In genomic region chr20:50747275-50747674, GRCh38 we compare ENCODE assay signal across 17 cellular contexts. TPM values are rescaled to one million over a fixed set of nuclear protein-coding genes. Genes with fewer than 3 reads are reported as not detected.
DNase-seq lines count a peak whose midpoint lies in the region; ATAC-seq and TF ChIP-seq lines count a peak whose summit lies in the region.
"Had no signal": no experiment of that assay in that cellular context is flagged by ENCODE, and none has a peak within 500 bp of the region (broad histone marks: within the 10 kb centered on the region; RNA-seq: fewer than 3 reads in every experiment).

No MANE protein-coding gene starts in this region.

- DNase-seq in A673 (ENCODE audit: low spot score): no peak
- DNase-seq in CD8-positive, alpha-beta T cell: no peak
- no peak for DNase-seq in T-helper 17 cell
- DNase-seq in immature natural killer cell: no peak
- DNase-seq in chondrocyte (ENCODE audit: low spot score): no peak
- DNase-seq in 8988T: no peak
- no peak for DNase-seq in EL
- DNase-seq: activated T-cell treated with anti-CD3 and anti-CD28 coated beads, Interleukin-2, amount 50 U/mL, for 1 hour; COR-L47; hippocampal formation; KG1; left lung; NCI-H1694 treated with DMSO at 0.1 percent for 48 hours; Right ventricle myocardium superior had no signal

- H3K9me3 Mint-ChIP-seq in CD8-positive, alpha-beta T cell: no peaks in the 10 kb centered on the region
- H3K9me3 Mint-ChIP-seq in immature natural killer cell (no peaks in the 10 kb centered on the region), chondrocyte (ENCODE audit: low read depth) (no peaks in the 10 kb centered on the region)
- H3K9me3 Mint-ChIP-seq: central memory CD8-positive, alpha-beta T cell; neural crest cell had no signal

- H3K4me1 Mint-ChIP-seq in CD8-positive, alpha-beta T cell (ENCODE audit: low read depth): peaks cover 14% of the 10 kb centered on the region
- peaks cover 8% of the 10 kb centered on the region for H3K4me1 Mint-ChIP-seq in T-helper 17 cell
- peaks cover 6 to 10% of the 10 kb centered on the region in 2 donors for H3K4me1 Mint-ChIP-seq in immature natural killer cell
- H3K4me1 Mint-ChIP-seq in chondrocyte (ENCODE audit: low read depth): peaks cover 17% of the 10 kb centered on the region

- no peak for TF ChIP-seq CTCF in A673 (conservative IDR thresholded peaks at IDR 0.05; ENCODE audit: low read depth, low read length)
- TF ChIP-seq CTCF in CD8-positive, alpha-beta T cell (IDR thresholded peaks at IDR 0.05): no peak
- no peak for TF ChIP-seq CTCF in chondrocyte (IDR thresholded peaks at IDR 0.05)

- no peak for ATAC-seq in CD8-positive, alpha-beta T cell
- no peak for ATAC-seq in T-helper 17 cell
- ATAC-seq in HG03432 (IDR thresholded peaks at IDR 0.05; ENCODE audit: unreplicated experiment): no peak
- ATAC-seq: left lung had no signal

- CTCF ChIA-PET in A673 (lab: Charles Lee): no interaction called here
- CTCF ChIA-PET in CD8-positive, alpha-beta T cell (lab: Charles Lee): interaction anchor here (1.0 kb wide), 1 partner anchor 559 kb away, joined by 4 read pairs; no protein-coding TSS in a partner anchor

- intact Hi-C loops in A673 (cut with micrococcal nuclease; ENCODE audit: unreplicated experiment): loop anchor here (10.0 kb wide), 1 partner anchor 112 kb away; no protein-coding TSS in a partner anchor
- intact Hi-C loops in CD8-positive, alpha-beta T cell (cut with DNase I, micrococcal nuclease): loop anchor here in 1 of 2 experiments (5.0 kb wide), 2 partner anchors 85 to 560 kb away; no protein-coding TSS in a partner anchor

- peaks cover 47% of the 10 kb centered on the region for H3K4me1 ChIP-seq in A673 (ENCODE audit: insufficient read depth, low read length, poor library complexity, severe bottlenecking)
- no peaks in the 10 kb centered on the region for H3K4me1 ChIP-seq in CD8-positive, alpha-beta T cell (ENCODE audit: insufficient read depth, low read length)

- H3K27ac Mint-ChIP-seq in CD8-positive, alpha-beta T cell: peak overlapping the region; percentile 52
- H3K27ac Mint-ChIP-seq in T-helper 17 cell: peak overlapping the region; percentile 74
- peak overlapping the region in 3 of 6 donors; percentile 3 to 42 (median 17) for H3K27ac Mint-ChIP-seq in immature natural killer cell
- H3K27ac Mint-ChIP-seq in chondrocyte (ENCODE audit: unreplicated experiment): no peak overlapping the region

- H3K9me3 ChIP-seq in A673 (ENCODE audit: low read depth, low read length, poor library complexity, severe bottlenecking) (no peaks in the 10 kb centered on the region), T-helper 17 cell (ENCODE audit: control insufficient read depth, low read length, poor library complexity, severe bottlenecking) (no peaks in the 10 kb centered on the region)
- no peaks in the 10 kb centered on the region for H3K9me3 ChIP-seq in CD8-positive, alpha-beta T cell (ENCODE audit: low read length)
- H3K9me3 ChIP-seq: left lung had no signal

- peak overlapping the region; percentile 29 for H3K27ac ChIP-seq in A673 (ENCODE audit: low read depth, low read length, poor library complexity, severe bottlenecking)
- H3K27ac ChIP-seq in CD8-positive, alpha-beta T cell (ENCODE audit: low read depth, low read length): no peak overlapping the region

- H3K27me3 Mint-ChIP-seq in CD8-positive, alpha-beta T cell (ENCODE audit: low read depth): no peaks in the 10 kb centered on the region
- H3K27me3 Mint-ChIP-seq in T-helper 17 cell (no peaks in the 10 kb centered on the region), immature natural killer cell (ENCODE audit: low read depth in 3 of 3) (peaks cover 0 to 2% (median 0%) of the 10 kb centered on the region in 3 donors), chondrocyte (ENCODE audit: low read depth) (no peaks in the 10 kb centered on the region)
- H3K27me3 Mint-ChIP-seq: central memory CD8-positive, alpha-beta T cell had no signal

- peaks cover 37% of the 10 kb centered on the region for H3K36me3 Mint-ChIP-seq in CD8-positive, alpha-beta T cell
- no peaks in the 10 kb centered on the region for H3K36me3 Mint-ChIP-seq in T-helper 17 cell (ENCODE audit: low read depth)
- H3K36me3 Mint-ChIP-seq in immature natural killer cell: peaks cover 0 to 4% (median 0%) of the 10 kb centered on the region in 3 donors
- H3K36me3 Mint-ChIP-seq in chondrocyte (ENCODE audit: low read depth): no peaks in the 10 kb centered on the region

- no peaks in the 10 kb centered on the region for H3K27me3 ChIP-seq in A673 (replicated peaks; ENCODE audit: insufficient read depth, low read depth, low read length, poor library complexity)
- no peaks in the 10 kb centered on the region for H3K27me3 ChIP-seq in CD8-positive, alpha-beta T cell (ENCODE audit: insufficient read depth, low read length)
- H3K27me3 ChIP-seq: left lung had no signal

- no TSS peak for BruUV-seq in A673 (replicated peaks; lab: Mats Ljungman, UMichigan)

- POLR2A ChIA-PET in A673 (lab: Charles Lee; ENCODE audit: low non-redundant PET): interaction anchor here (0.6 kb wide), 1 partner anchor 627 kb away, joined by 4 read pairs; no protein-coding TSS in a partner anchor
- POLR2A ChIA-PET in CD8-positive, alpha-beta T cell (lab: Charles Lee): no interaction called here

- peak overlapping the region; percentile 10 for H3K4me3 Mint-ChIP-seq in CD8-positive, alpha-beta T cell
- H3K4me3 Mint-ChIP-seq in T-helper 17 cell: no peak overlapping the region
- peak overlapping the region in 3 of 5 donors; percentile 1 to 37 (median 28) for H3K4me3 Mint-ChIP-seq in immature natural killer cell
- H3K4me3 Mint-ChIP-seq in chondrocyte (ENCODE audit: unreplicated experiment): no peak overlapping the region
- H3K4me3 Mint-ChIP-seq: central memory CD8-positive, alpha-beta T cell; neural crest cell had no signal

- H3K4me3 ChIP-seq in A673 (ENCODE audit: low read depth, low read length, poor library complexity, severe bottlenecking): peak overlapping the region; percentile 8
- no peak overlapping the region for H3K4me3 ChIP-seq in CD8-positive, alpha-beta T cell (ENCODE audit: low read depth, low read length)
- H3K4me3 ChIP-seq: left lung had no signal

- H3K36me3 ChIP-seq in A673 (ENCODE audit: insufficient read depth, low read length, poor library complexity, severe bottlenecking): peaks cover 30% of the 10 kb centered on the region
- H3K36me3 ChIP-seq in CD8-positive, alpha-beta T cell (ENCODE audit: insufficient read depth, low read length): no peaks in the 10 kb centered on the region

RNA-seq across cellular contexts. Expression of gene PARD6B, which starts 15.9 kb away (rescaled TPM):
- 24.7 and 28.1 TPM in 2 replicates for total RNA-seq in A673 (2021)
- 1 to 10 TPM; 5.6 to 6.3 TPM for total RNA-seq in CD8-positive, alpha-beta T cell
- total RNA-seq in T-helper 17 cell: 1 to 10 TPM; 4.0 to 6.8 TPM
- polyA plus RNA-seq in immature natural killer cell: 1 to 10 TPM in 1 of 3 donors, under 1 TPM in 2; 0.38 to 1.1 (median 0.96) TPM
- total RNA-seq in chondrocyte: 0.34 to 2.2 TPM (median 1.1 TPM) in 3 replicates

RNA-seq across cellular contexts. Expression of gene BCAS4, which starts 47.6 kb away (rescaled TPM):
- total RNA-seq in A673 (2021): 28.4 and 35.2 TPM in 2 replicates
- total RNA-seq in CD8-positive, alpha-beta T cell: 10 to 100 TPM; 29.4 to 32.3 TPM
- 1 to 10 TPM; 8.0 to 8.5 TPM for total RNA-seq in T-helper 17 cell
- polyA plus RNA-seq in immature natural killer cell: 10 to 100 TPM; 19.1 to 29.1 (median 24.1) TPM
- 6.7 to 7.6 TPM (median 7.4 TPM) in 3 replicates for total RNA-seq in chondrocyte

RNA-seq across cellular contexts. Expression of gene RIPOR3, which starts 55.9 kb away (rescaled TPM):
- total RNA-seq in A673 (2021) (19.1 and 21.6 TPM in 2 replicates), T-helper 17 cell (1 to 10 TPM in 1 of 2 donors, not detected in 1; 2.1 TPM), chondrocyte (0.12 TPM in 1 of 3 replicates, not detected in the others)
- not detected for total RNA-seq in CD8-positive, alpha-beta T cell
- polyA plus RNA-seq in immature natural killer cell: 1 to 10 TPM in 2 of 3 donors, under 1 TPM in 1; 0.41 to 1.2 (median 1.0) TPM

Comparison
In these comparisons a context has a peak if more than half of its experiments do, and no peak if none do; other contexts are left out.
1. H3K4me3 Mint-ChIP-seq: peak in CD8-positive, alpha-beta T cell (single experiment) and immature natural killer cell (3 of 5); none in T-helper 17 cell (single experiment) and chondrocyte (single experiment).